In the genomic region with DNA sequence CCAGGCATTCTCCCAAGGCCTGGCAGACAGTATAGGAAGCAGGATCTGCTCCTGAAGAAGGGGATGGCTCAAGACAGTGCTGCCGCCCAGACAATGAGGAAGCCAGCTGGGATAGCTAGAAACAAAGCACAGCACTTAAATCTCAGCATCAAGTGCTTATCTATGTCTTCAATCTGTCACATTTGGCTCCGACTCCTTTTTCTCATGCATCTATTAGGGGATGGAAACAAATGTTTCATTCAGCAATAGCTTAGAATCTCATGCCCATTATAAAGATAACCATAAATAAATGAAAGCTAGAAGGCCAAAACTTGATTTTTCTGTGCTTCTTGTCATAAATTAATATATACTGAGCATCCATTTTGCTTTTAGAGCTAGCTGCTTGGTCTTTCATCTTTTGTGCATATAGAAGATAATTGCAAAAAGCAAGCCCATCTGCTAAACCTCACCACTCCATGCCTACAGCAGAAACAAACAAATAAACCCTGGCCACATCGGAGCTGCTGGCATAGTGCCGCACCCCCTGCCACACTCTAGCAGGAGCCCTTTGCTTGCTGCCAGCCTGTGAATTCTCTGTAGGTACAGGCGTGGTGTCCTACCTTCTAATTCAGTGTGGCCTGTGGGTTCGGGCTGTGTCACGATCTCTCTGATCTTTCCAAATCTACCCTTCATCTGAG, we compare ENCODE assay signal across 20 cellular contexts.
"Had no signal": no experiment of that assay in that cellular context is flagged by ENCODE, and none has a peak within 500 bp of the region (broad histone marks: within the 10 kb centered on the region; RNA-seq: fewer than 3 reads in every experiment).

No MANE protein-coding gene starts in this region.

- H3K9me3 ChIP-seq: adrenal gland, colonic mucosa, esophagus squamous epithelium, tibial nerve, uterus had no signal

- H3K27ac Mint-ChIP-seq: activated CD8-positive, alpha-beta memory T cell treated with anti-CD3 and anti-CD28 coated beads, Interleukin-2, amount 10 ng/mL, durations not matched to agents 7 days and 5 days; memory B cell; natural killer cell had no signal

- H3K4me1 Mint-ChIP-seq: activated CD8-positive, alpha-beta memory T cell treated with anti-CD3 and anti-CD28 coated beads, Interleukin-2, amount 10 ng/mL, durations not matched to agents 7 days and 5 days; activated naive CD4-positive, alpha-beta T cell treated with anti-CD3 and anti-CD28 coated beads, Interleukin-2, amount 50 U/mL, for 24 hours; memory B cell; natural killer cell had no signal

- H3K27ac ChIP-seq: adrenal gland, colonic mucosa, esophagus squamous epithelium, skin epidermis, tibial nerve, uterus, WERI-Rb-1 had no signal

- DNase-seq: activated CD4-positive, alpha-beta T cell treated with anti-CD3 and anti-CD28 coated beads, Interleukin-2, amount 50 U/mL, for 48 hours; activated CD8-positive, alpha-beta memory T cell treated with anti-CD3 and anti-CD28 coated beads, Interleukin-2, amount 10 ng/mL, durations not matched to agents 7 days and 5 days; activated effector memory CD4-positive, alpha-beta T cell treated with Interleukin-2 at 50 U/mL for 16 hours; activated T-cell treated with anti-CD3 and anti-CD28 coated beads, Interleukin-2, amount 50 U/mL, for 4 hours; adrenal gland; colonic mucosa; esophagus squamous epithelium; left ventricle myocardium superior; natural killer cell; nucleus accumbens; stimulated activated CD4-positive, alpha-beta T cell treated with anti-CD3 and anti-CD28 coated beads, Interleukin-15, amount 100 ng/mL, for 24 hours; stimulated activated CD4-positive, alpha-beta T cell treated with anti-CD3 and anti-CD28 coated beads, Interleukin-4, amount 100 ng/mL, for 1 hour; stimulated activated naive CD4-positive, alpha-beta T cell treated with Interleukin-2 at 50 U/mL for 16 hours; T1000; uterus; WERI-Rb-1 had no signal

- H3K4me3 ChIP-seq: adrenal gland, colonic mucosa, esophagus squamous epithelium, skin epidermis, tibial nerve, uterus had no signal

- H3K4me3 Mint-ChIP-seq: activated CD8-positive, alpha-beta memory T cell treated with anti-CD3 and anti-CD28 coated beads, Interleukin-2, amount 10 ng/mL, durations not matched to agents 7 days and 5 days; activated naive CD4-positive, alpha-beta T cell treated with anti-CD3 and anti-CD28 coated beads, Interleukin-2, amount 50 U/mL, for 24 hours; activated T-cell treated with anti-CD3 and anti-CD28 coated beads, Interleukin-2, amount 50 U/mL, for 4 hours; memory B cell; natural killer cell had no signal

- H3K36me3 ChIP-seq: adrenal gland, colonic mucosa, esophagus squamous epithelium, uterus had no signal

- H3K27me3 Mint-ChIP-seq: activated naive CD4-positive, alpha-beta T cell treated with anti-CD3 and anti-CD28 coated beads, Interleukin-2, amount 50 U/mL, for 24 hours had no signal

- H3K27me3 ChIP-seq: adrenal gland, colonic mucosa, esophagus squamous epithelium, tibial nerve, uterus had no signal

- H3K9me3 Mint-ChIP-seq: activated naive CD4-positive, alpha-beta T cell treated with anti-CD3 and anti-CD28 coated beads, Interleukin-2, amount 50 U/mL, for 24 hours; activated T-cell treated with anti-CD3 and anti-CD28 coated beads, Interleukin-2, amount 50 U/mL, for 4 hours; natural killer cell had no signal

- H3K36me3 Mint-ChIP-seq: activated CD8-positive, alpha-beta memory T cell treated with anti-CD3 and anti-CD28 coated beads, Interleukin-2, amount 10 ng/mL, durations not matched to agents 7 days and 5 days; activated naive CD4-positive, alpha-beta T cell treated with anti-CD3 and anti-CD28 coated beads, Interleukin-2, amount 50 U/mL, for 24 hours; natural killer cell had no signal

- H3K4me1 ChIP-seq: adrenal gland, colonic mucosa, tibial nerve, uterus had no signal

- ATAC-seq: activated CD8-positive, alpha-beta memory T cell treated with anti-CD3 and anti-CD28 coated beads, Interleukin-2, amount 10 ng/mL, durations not matched to agents 7 days and 5 days; activated T-cell treated with anti-CD3 and anti-CD28 coated beads, Interleukin-2, amount 50 U/mL, for 4 hours; left ventricle myocardium superior; natural killer cell had no signal
